ENCODE assay signal across 1 cellular context in the genomic region with DNA sequence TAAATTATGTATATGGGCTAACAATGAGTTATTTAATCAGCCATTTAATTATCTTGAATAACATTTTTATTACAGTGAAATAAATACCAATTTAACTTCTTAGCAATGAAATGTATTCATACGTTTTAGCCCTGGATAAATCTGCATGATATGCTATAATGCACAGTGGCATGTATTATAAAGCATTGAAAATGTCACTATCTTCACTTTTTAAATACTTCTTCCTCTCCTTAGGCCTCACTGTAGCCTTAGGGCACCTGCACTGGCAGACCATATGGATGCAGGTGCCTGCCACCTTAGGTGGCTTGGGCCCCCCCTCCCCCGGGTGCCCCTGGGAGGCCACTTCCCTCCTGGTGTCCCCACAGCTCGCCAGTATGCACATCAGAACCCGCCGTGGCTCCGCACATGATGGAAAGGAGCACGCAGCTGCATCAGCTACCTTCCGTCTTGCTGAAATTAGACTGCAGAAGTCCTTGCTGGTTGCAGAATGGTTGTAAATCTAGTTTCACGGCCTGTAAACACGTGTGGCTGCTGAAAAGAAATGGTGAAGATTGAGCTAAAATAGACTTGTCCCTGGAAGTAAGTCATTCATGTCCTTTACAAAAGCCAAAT.
TF ChIP-seq lines count a peak whose summit lies in the region.

No MANE protein-coding gene starts in this region.

TF ChIP-seq in GM12878, 131 proteins besides CTCF, POLR2A, EP300 and RAD21:
- TF ChIP-seq ATF3 (IDR thresholded peaks at IDR 0.05; ENCODE audit: borderline replicate concordance, extremely low read depth, low read depth, low read length), result no peak
